29 cellular contexts compared by ENCODE assay signal in the genomic region with DNA sequence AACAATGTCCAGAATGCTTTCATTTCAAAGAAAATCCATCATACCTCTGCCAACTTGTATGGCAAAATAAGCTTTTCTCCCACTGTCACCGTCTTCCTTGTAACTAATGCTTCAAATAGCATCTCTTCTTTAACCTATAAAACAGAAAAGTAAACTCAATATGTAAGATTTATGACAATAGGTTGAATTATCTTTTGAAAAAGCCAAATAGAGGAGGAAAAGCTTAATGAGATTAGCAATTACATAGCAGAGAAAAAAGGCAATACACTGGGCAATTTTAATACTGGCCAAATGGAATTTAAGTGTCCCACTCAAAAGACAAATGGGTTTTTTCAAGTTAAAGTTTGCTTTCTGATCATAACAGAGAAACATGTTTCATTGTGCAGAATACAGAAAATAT.
"Had no signal": no experiment of that assay in that cellular context is flagged by ENCODE, and none has a peak within 500 bp of the region (broad histone marks: within the 10 kb centered on the region; RNA-seq: fewer than 3 reads in every experiment).

No MANE protein-coding gene starts in this region.

- ATAC-seq: activated CD8-positive, alpha-beta T cell treated with anti-CD3 and anti-CD28 coated beads for 36 hours; activated naive CD8-positive, alpha-beta T cell treated with anti-CD3 and anti-CD28 coated beads, Interleukin-2, amount 50 U/mL, for 24 hours; activated T-cell treated with anti-CD3 and anti-CD28 coated beads, Interleukin-2, amount 50 U/mL, for 4 hours; activated T-cell treated with anti-CD3 and anti-CD28 coated beads, Interleukin-2, amount 50 U/mL, for 72 hours; activated T-helper 17 cell treated with anti-CD3 and anti-CD28 coated beads, Interleukin-2, amount 50 U/mL, for 72 hours had no signal

- DNase-seq: activated B cell treated with CpG ODN at 0.5 μM for 24 hours; activated CD4-positive, alpha-beta memory T cell treated with anti-CD3 and anti-CD28 coated beads for 36 hours; activated CD4-positive, alpha-beta T cell treated with anti-CD3 and anti-CD28 coated beads for 4 hours; activated CD4-positive, alpha-beta T cell treated with anti-CD3 and anti-CD28 coated beads, Interleukin-2, amount 10 ng/mL, durations not matched to agents 24 days and 14 days; activated CD4-positive, alpha-beta T cell treated with anti-CD3 and anti-CD28 coated beads, Interleukin-2, amount 50 U/mL, for 1 hour; activated CD4-positive, alpha-beta T cell treated with anti-CD3 and anti-CD28 coated beads, Interleukin-2, amount 50 U/mL, for 4 hours; activated CD4-positive, CD25-positive, alpha-beta regulatory T cell treated with anti-CD3 and anti-CD28 coated beads, Interleukin-2, amount 50 U/mL, for 72 hours; activated CD8-positive, alpha-beta memory T cell treated with anti-CD3 and anti-CD28 coated beads, Interleukin-2, amount 50 U/mL, for 4 hours; activated CD8-positive, alpha-beta T cell treated with anti-CD3 and anti-CD28 coated beads for 36 hours; activated gamma-delta T cell; activated naive CD4-positive, alpha-beta T cell treated with anti-CD3 and anti-CD28 coated beads, Interleukin-2, amount 10 ng/mL, durations not matched to agents 7 days and 5 days; activated naive CD4-positive, alpha-beta T cell treated with Interleukin-2 at 50 U/mL for 16 hours; activated naive CD8-positive, alpha-beta T cell treated with anti-CD3 and anti-CD28 coated beads, Interleukin-2, amount 10 ng/mL, durations not matched to agents 7 days and 5 days; activated naive CD8-positive, alpha-beta T cell treated with anti-CD3 and anti-CD28 coated beads, Interleukin-2, amount 50 U/mL, for 24 hours; activated T-cell treated with anti-CD3 and anti-CD28 coated beads for 4 hours; activated T-cell treated with anti-CD3 and anti-CD28 coated beads, Interleukin-2, amount 50 U/mL, for 1 hour; activated T-cell treated with anti-CD3 and anti-CD28 coated beads, Interleukin-2, amount 50 U/mL, for 4 hours; activated T-cell treated with anti-CD3 and anti-CD28 coated beads, Interleukin-2, amount 50 U/mL, for 72 hours; amygdala; anterior cingulate cortex; brain microvascular endothelial cell; central memory CD4-positive, alpha-beta T cell; T-helper 1 cell; T-helper 2 cell; T-helper 9 cell had no signal

- H3K27ac ChIP-seq: ascending aorta, brain microvascular endothelial cell, breast epithelium, VCaP had no signal

- H3K36me3 ChIP-seq: brain microvascular endothelial cell, breast epithelium had no signal

- H3K27me3 ChIP-seq: ascending aorta, brain microvascular endothelial cell, breast epithelium had no signal

- H3K4me3 ChIP-seq: ascending aorta, breast epithelium had no signal

- H3K9me3 ChIP-seq: ascending aorta, breast epithelium had no signal

- H3K4me1 ChIP-seq: ascending aorta, breast epithelium had no signal
